Comparison of ENCODE assay signal across 8 cellular contexts in genomic region chr5:149853019-149853648, GRCh38.
DNase-seq lines count a peak whose midpoint lies in the region; ATAC-seq and TF ChIP-seq lines count a peak whose summit lies in the region.

No MANE protein-coding gene starts in this region.

- no peak overlapping the region for H3K18ac ChIP-seq in trophoblast cell (ENCODE audit: low read length)

- peaks cover 31% of the 10 kb centered on the region for H3K4me1 ChIP-seq in A673 (ENCODE audit: insufficient read depth, low read length, poor library complexity, severe bottlenecking)
- H3K4me1 ChIP-seq in PC-3 (ENCODE audit: insufficient read depth, low read length): peaks cover 7% of the 10 kb centered on the region; the same call in 1 of the 2 replicates
- no peaks in the 10 kb centered on the region for H3K4me1 ChIP-seq in trophoblast cell (ENCODE audit: control insufficient read depth in 1 of 2, insufficient read depth in 2 of 2, low read length in 2 of 2)

- H3K27me3 ChIP-seq in A673 (replicated peaks; ENCODE audit: insufficient read depth, low read depth, low read length, poor library complexity) (no peaks in the 10 kb centered on the region), PC-3 (ENCODE audit: low read length) (no peaks in the 10 kb centered on the region), trophoblast cell (ENCODE audit: insufficient read depth, low read length) (no peaks in the 10 kb centered on the region)

- no peaks in the 10 kb centered on the region for H3K4me1 Mint-ChIP-seq in activated naive CD4-positive, alpha-beta T cell treated with anti-CD3 and anti-CD28 coated beads, Interleukin-2, amount 10 ng/mL, durations not matched to agents 7 days and 5 days

- ATAC-seq in HG03095 (IDR thresholded peaks at IDR 0.05; ENCODE audit: unreplicated experiment): peak; percentile 64
- ATAC-seq in PC-3: peak; percentile 93
- ATAC-seq in HG03045 (IDR thresholded peaks at IDR 0.05; ENCODE audit: unreplicated experiment): no peak

- H3K9me3 ChIP-seq in A673 (ENCODE audit: low read depth, low read length, poor library complexity, severe bottlenecking) (no peaks in the 10 kb centered on the region), PC-3 (ENCODE audit: low read length) (no peaks in the 10 kb centered on the region), trophoblast cell (ENCODE audit: insufficient read depth, low read depth, low read length) (no peaks in the 10 kb centered on the region)

- H3K79me1 ChIP-seq in trophoblast cell (ENCODE audit: low read length): no peaks in the 10 kb centered on the region

- no peak overlapping the region for H3K4me3 Mint-ChIP-seq in activated naive CD4-positive, alpha-beta T cell treated with anti-CD3 and anti-CD28 coated beads, Interleukin-2, amount 10 ng/mL, durations not matched to agents 7 days and 5 days

- DNase-seq in A673 (ENCODE audit: low spot score) (peak; percentile 64), GM12865 (ENCODE audit: low read depth) (peak; percentile 81), PC-3 (peak; percentile 87), head of caudate nucleus (peak; percentile 52 to 91 (median 76)), trophoblast cell (peak; percentile 41 to 81)
- DNase-seq in activated naive CD4-positive, alpha-beta T cell treated with anti-CD3 and anti-CD28 coated beads, Interleukin-2, amount 10 ng/mL, durations not matched to agents 7 days and 5 days: peak; percentile 60

- TF ChIP-seq CTCF in A673 (conservative IDR thresholded peaks at IDR 0.05; ENCODE audit: low read depth, low read length) (peak; percentile 96), GM12865 (IDR thresholded peaks at IDR 0.05; ENCODE audit: insufficient read depth, low read depth, low read length, missing control alignments) (peak; percentile 85), PC-3 (conservative IDR thresholded peaks at IDR 0.05; ENCODE audit: low read depth, low read length) (peak; percentile 99)

- no peak overlapping the region for H2BK120ac ChIP-seq in trophoblast cell (ENCODE audit: insufficient read depth, low read length, poor library complexity)

- no CpG with 5 or more reads among the region's 10 CpGs for WGBS in trophoblast cell (ENCODE audit: extremely low coverage, insufficient coverage, insufficient read length)

- intact Hi-C loops in A673 (cut with micrococcal nuclease; ENCODE audit: unreplicated experiment) (no loop called here), PC-3 (cut with micrococcal nuclease) (loop anchor here (1.0 kb wide), 3 partner anchors 14 to 137 kb away; no protein-coding TSS in a partner anchor), head of caudate nucleus (cut with DNase I) (no loop called here)

- POLR2A ChIA-PET in A673 (lab: Charles Lee; ENCODE audit: low non-redundant PET): no interaction called here
- POLR2A ChIA-PET in PC-3 (lab: Charles Lee; ENCODE audit: unreplicated experiment): interaction anchor here (0.5 to 0.6 kb wide), 2 partner anchors 107 to 184 kb away, joined by 4 to 7 read pairs; no protein-coding TSS in a partner anchor

- H2AK5ac ChIP-seq in trophoblast cell (ENCODE audit: low read length): no peak overlapping the region

- H3F3A ChIP-seq in PC-3 (ENCODE audit: low read length, unreplicated experiment): no peaks in the 10 kb centered on the region

- peaks cover 3% of the 10 kb centered on the region for H3K36me3 Mint-ChIP-seq in activated naive CD4-positive, alpha-beta T cell treated with anti-CD3 and anti-CD28 coated beads, Interleukin-2, amount 10 ng/mL, durations not matched to agents 7 days and 5 days

- H2BK5ac ChIP-seq in trophoblast cell (ENCODE audit: low read depth, low read length, poor library complexity): no peak overlapping the region

- no peak overlapping the region for H3K9ac ChIP-seq in PC-3 (ENCODE audit: low read length)
- H3K9ac ChIP-seq in trophoblast cell (ENCODE audit: low read length): no peak overlapping the region

- H2AFZ ChIP-seq in PC-3 (ENCODE audit: low read length) (no peak overlapping the region), trophoblast cell (ENCODE audit: insufficient read depth, low read length, poor library complexity) (no peak overlapping the region)

- H3K79me2 ChIP-seq in PC-3 (ENCODE audit: low read length): no peaks in the 10 kb centered on the region
- H3K79me2 ChIP-seq in trophoblast cell (ENCODE audit: control insufficient read depth, insufficient read depth, low read length, poor library complexity): no peaks in the 10 kb centered on the region

- H2BK12ac ChIP-seq in trophoblast cell (ENCODE audit: low read length): no peak overlapping the region

- H3K27me3 Mint-ChIP-seq in activated naive CD4-positive, alpha-beta T cell treated with anti-CD3 and anti-CD28 coated beads, Interleukin-2, amount 10 ng/mL, durations not matched to agents 7 days and 5 days: no peaks in the 10 kb centered on the region

- H3K14ac ChIP-seq in trophoblast cell (ENCODE audit: low read length): no peak overlapping the region

- H3K4me2 ChIP-seq in PC-3 (ENCODE audit: low read length): no peak overlapping the region
- no peak overlapping the region for H3K4me2 ChIP-seq in trophoblast cell (ENCODE audit: low read length)

- no peak overlapping the region for H4K91ac ChIP-seq in trophoblast cell (ENCODE audit: low read depth, low read length)

- H3K36me3 ChIP-seq in A673 (ENCODE audit: insufficient read depth, low read length, poor library complexity, severe bottlenecking) (peaks cover 19% of the 10 kb centered on the region), PC-3 (ENCODE audit: low read depth, low read length) (no peaks in the 10 kb centered on the region), trophoblast cell (ENCODE audit: control insufficient read depth in 1 of 2, insufficient read depth in 2 of 2, low read length in 2 of 2) (no peaks in the 10 kb centered on the region)

- H3K27ac Mint-ChIP-seq in activated naive CD4-positive, alpha-beta T cell treated with anti-CD3 and anti-CD28 coated beads, Interleukin-2, amount 10 ng/mL, durations not matched to agents 7 days and 5 days: no peak overlapping the region

- no peaks in the 10 kb centered on the region for H3K9me2 ChIP-seq in PC-3 (replicated peaks; ENCODE audit: low read length)

- no peaks in the 10 kb centered on the region for H4K20me1 ChIP-seq in PC-3 (ENCODE audit: low read length)

- H3K4ac ChIP-seq in trophoblast cell (ENCODE audit: low read depth, low read length): no peak overlapping the region

- BruUV-seq in A673 (replicated peaks; lab: Mats Ljungman, UMichigan) (no TSS peak), PC-3 (replicated peaks; lab: Mats Ljungman, UMichigan) (no TSS peak)

- H4K12ac ChIP-seq in trophoblast cell (ENCODE audit: low read depth, low read length): no peak overlapping the region

- H3K4me3 ChIP-seq in A673 (ENCODE audit: low read depth, low read length, poor library complexity, severe bottlenecking) (no peak overlapping the region), GM12865 (ENCODE audit: low read depth, low read length) (no peak overlapping the region), PC-3 (ENCODE audit: low read length) (no peak overlapping the region), trophoblast cell (ENCODE audit: low read depth, low read length) (no peak overlapping the region)

- H4K8ac ChIP-seq in trophoblast cell (ENCODE audit: low read depth, low read length): no peak overlapping the region

- H3K23ac ChIP-seq in trophoblast cell (ENCODE audit: low read length): no peak overlapping the region

- CTCF ChIA-PET in A673 (lab: Charles Lee): interaction anchor here (0.6 to 1.8 kb wide), 6 partner anchors 11 to 138 kb away, joined by 3 to 6 read pairs (median 3); no protein-coding TSS in a partner anchor
- CTCF ChIA-PET in PC-3 (lab: Charles Lee): interaction anchor here (0.7 to 2.2 kb wide), 13 partner anchors 11 to 727 kb away, joined by 3 to 17 read pairs (median 5); partner anchors contain the start of genes HMGXB3, SLC26A2 and TIGD6
- CTCF ChIA-PET in activated naive CD4-positive, alpha-beta T cell treated with anti-CD3 and anti-CD28 coated beads, Interleukin-2, amount 10 ng/mL, durations not matched to agents 7 days and 5 days (lab: Charles Lee): interaction anchor here (0.5 to 16.6 kb wide), 32 partner anchors 9 to 497 kb away, joined by 3 to 188 read pairs (median 3); no protein-coding TSS in a partner anchor

- H3K9me3 Mint-ChIP-seq in activated naive CD4-positive, alpha-beta T cell treated with anti-CD3 and anti-CD28 coated beads, Interleukin-2, amount 10 ng/mL, durations not matched to agents 7 days and 5 days: no peaks in the 10 kb centered on the region

- H3K27ac ChIP-seq in A673 (ENCODE audit: low read depth, low read length, poor library complexity, severe bottlenecking) (peak overlapping the region; percentile 81), PC-3 (ENCODE audit: low read length) (no peak overlapping the region), trophoblast cell (ENCODE audit: low read depth, low read length) (no peak overlapping the region)
